Comparison of ENCODE assay signal across 8 cellular contexts in the genomic region with DNA sequence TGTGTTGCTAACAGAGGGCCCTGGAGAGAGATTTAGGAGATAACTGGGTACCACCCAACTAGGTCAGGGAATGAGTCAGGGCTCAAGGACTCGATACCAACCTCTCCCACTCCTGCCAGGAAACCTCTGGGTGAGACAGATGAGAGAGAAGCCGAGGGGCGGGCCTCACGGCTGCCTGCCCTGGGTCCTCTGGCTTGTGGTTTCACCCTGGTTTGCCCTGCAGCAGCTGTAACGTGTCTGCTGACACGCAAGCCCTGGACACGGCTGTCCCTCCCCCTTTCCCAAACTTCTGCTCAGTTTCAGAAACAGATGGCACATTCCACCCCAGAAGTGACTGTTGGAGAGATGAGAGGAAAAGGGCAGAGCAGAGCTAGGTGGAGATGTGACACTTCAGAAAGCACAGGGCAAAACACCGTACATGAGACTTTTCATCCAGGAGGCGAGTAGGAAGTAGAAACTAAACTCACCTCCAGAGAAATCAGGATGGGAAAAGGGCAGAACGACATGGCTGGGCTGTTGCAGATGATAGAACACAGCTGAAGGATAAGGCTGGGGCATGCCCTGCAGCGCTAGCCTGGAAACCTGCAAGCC. TPM values are rescaled to one million over a fixed set of nuclear protein-coding genes. Genes with fewer than 3 reads are reported as not detected.
DNase-seq lines count a peak whose midpoint lies in the region; ATAC-seq lines count a peak whose summit lies in the region.
"Not testable (repeated sequence)": the region's sequence is repeated elsewhere in the genome, so short reads cannot be mapped to it uniquely, and the experiment has no call there.

No MANE protein-coding gene starts in this region.

- H3K4me3 Mint-ChIP-seq in CD4-positive, CD25-positive, alpha-beta regulatory T cell = not testable (repeated sequence)
- H3K4me3 Mint-ChIP-seq in T-cell = peak overlapping the region in 1 of 3 donors; percentile 29
- H3K4me3 Mint-ChIP-seq in activated naive CD8-positive, alpha-beta T cell treated with anti-CD3 and anti-CD28 coated beads, Interleukin-2, amount 10 ng/mL, durations not matched to agents 7 days and 5 days = peak overlapping the region; percentile 50

- CTCF ChIA-PET in T-cell (lab: Charles Lee) = not testable (repeated sequence)

- not testable (repeated sequence) for H3K27me3 Mint-ChIP-seq in CD4-positive, CD25-positive, alpha-beta regulatory T cell; T-cell; activated naive CD8-positive, alpha-beta T cell treated with anti-CD3 and anti-CD28 coated beads, Interleukin-2, amount 10 ng/mL, durations not matched to agents 7 days and 5 days

- not testable (repeated sequence) for H3K36me3 ChIP-seq in CD4-positive, CD25-positive, alpha-beta regulatory T cell (ENCODE audit: control insufficient read depth, insufficient read depth, low read length); mesendoderm (ENCODE audit: control insufficient read depth, insufficient read depth, low read length)

- not testable (repeated sequence) for H3K9ac ChIP-seq in mesendoderm (ENCODE audit: low read length)

- not testable (repeated sequence) for H4K5ac ChIP-seq in mesendoderm (ENCODE audit: low read length)

- not testable (repeated sequence) for H3K56ac ChIP-seq in mesendoderm (ENCODE audit: low read length)

- not testable (repeated sequence) for H3K4ac ChIP-seq in mesendoderm (ENCODE audit: low read depth, low read length)

- not testable (repeated sequence) for H3K36me3 Mint-ChIP-seq in CD4-positive, CD25-positive, alpha-beta regulatory T cell; T-cell; activated naive CD8-positive, alpha-beta T cell treated with anti-CD3 and anti-CD28 coated beads, Interleukin-2, amount 10 ng/mL, durations not matched to agents 7 days and 5 days

- H3K27me3 ChIP-seq in CD4-positive, CD25-positive, alpha-beta regulatory T cell (ENCODE audit: control insufficient read depth, insufficient read depth, low read length); mesendoderm (ENCODE audit: insufficient read depth, low read length, poor library complexity): not testable (repeated sequence)

- DNase-seq in CD4-positive, CD25-positive, alpha-beta regulatory T cell = peak in 1 of 3 donors; percentile 11
- DNase-seq in M059J (ENCODE audit: low read depth) = peak; percentile 74
- peak in 2 of 34 experiments; percentile 0 to 16 for DNase-seq in T-cell
- DNase-seq in activated naive CD8-positive, alpha-beta T cell treated with anti-CD3 and anti-CD28 coated beads, Interleukin-2, amount 10 ng/mL, durations not matched to agents 7 days and 5 days = peak; percentile 51
- peak; percentile 67 for DNase-seq in fibroblast of peridontal ligament (ENCODE audit: extremely low read depth)
- DNase-seq in mesendoderm = peak; percentile 5
- peak; percentile 48 for DNase-seq in stimulated activated CD4-positive, alpha-beta T cell treated with anti-CD3 and anti-CD28 coated beads, Interleukin-15, amount 100 ng/mL, for 24 hours

- H3K4me1 ChIP-seq in CD4-positive, CD25-positive, alpha-beta regulatory T cell (ENCODE audit: control insufficient read depth, insufficient read depth, low read length, poor library complexity, severe bottlenecking); mesendoderm (ENCODE audit: control insufficient read depth, low read depth, low read length): not testable (repeated sequence)

- not testable (repeated sequence) for H3K9me3 ChIP-seq in CD4-positive, CD25-positive, alpha-beta regulatory T cell (ENCODE audit: control insufficient read depth in 2 of 2, low read length in 2 of 2)

- not testable (repeated sequence) for H3K18ac ChIP-seq in mesendoderm (ENCODE audit: low read length)

- peak; percentile 69 to 78 for ATAC-seq in CD4-positive, CD25-positive, alpha-beta regulatory T cell (ENCODE audit: low read depth in 2 of 2)
- ATAC-seq in GM21786 (IDR thresholded peaks at IDR 0.05; ENCODE audit: unreplicated experiment) (peak; percentile 52), T-cell (replicated peaks in 1 of 4) (peak; percentile 76 to 88 (median 84))
- ATAC-seq in activated naive CD8-positive, alpha-beta T cell treated with anti-CD3 and anti-CD28 coated beads, Interleukin-2, amount 10 ng/mL, durations not matched to agents 7 days and 5 days (ENCODE audit: low read depth) = peak; percentile 92

- H3K9me3 Mint-ChIP-seq in CD4-positive, CD25-positive, alpha-beta regulatory T cell; T-cell; activated naive CD8-positive, alpha-beta T cell treated with anti-CD3 and anti-CD28 coated beads, Interleukin-2, amount 10 ng/mL, durations not matched to agents 7 days and 5 days: not testable (repeated sequence)

- WGBS in mesendoderm (ENCODE audit: extremely low coverage, insufficient coverage, low lambda C conversion rate) = no CpG with 5 or more reads among the region's 11 CpGs

- not testable (repeated sequence) for H2BK120ac ChIP-seq in mesendoderm (ENCODE audit: low read depth, low read length)

- H3K4me3 ChIP-seq in CD4-positive, CD25-positive, alpha-beta regulatory T cell (ENCODE audit: low read depth, low read length); mesendoderm (ENCODE audit: low read length): not testable (repeated sequence)

- POLR2A ChIA-PET in T-cell (lab: Charles Lee); activated naive CD8-positive, alpha-beta T cell treated with anti-CD3 and anti-CD28 coated beads, Interleukin-2, amount 10 ng/mL, durations not matched to agents 7 days and 5 days (lab: Charles Lee): not testable (repeated sequence)

- H2AK5ac ChIP-seq in mesendoderm (ENCODE audit: low read length) = not testable (repeated sequence)

- not testable (repeated sequence) for H3K79me2 ChIP-seq in mesendoderm (ENCODE audit: control insufficient read depth, insufficient read depth, low read length)

- not testable (repeated sequence) for H3K4me1 Mint-ChIP-seq in CD4-positive, CD25-positive, alpha-beta regulatory T cell; T-cell; activated naive CD8-positive, alpha-beta T cell treated with anti-CD3 and anti-CD28 coated beads, Interleukin-2, amount 10 ng/mL, durations not matched to agents 7 days and 5 days

- H2BK5ac ChIP-seq in mesendoderm (ENCODE audit: low read length) = not testable (repeated sequence)

- H3K79me1 ChIP-seq in mesendoderm (ENCODE audit: low read length) = not testable (repeated sequence)

- H2BK15ac ChIP-seq in mesendoderm (replicated peaks; ENCODE audit: low read depth) = not testable (repeated sequence)

- not testable (repeated sequence) for H3K27ac ChIP-seq in CD4-positive, CD25-positive, alpha-beta regulatory T cell (ENCODE audit: insufficient read depth, low read length, poor library complexity, severe bottlenecking); mesendoderm (ENCODE audit: low read depth, low read length)

- not testable (repeated sequence) for H4K8ac ChIP-seq in mesendoderm (ENCODE audit: low read depth, low read length)

- H3K23ac ChIP-seq in mesendoderm (ENCODE audit: low read length) = not testable (repeated sequence)

- not testable (repeated sequence) for H3K4me2 ChIP-seq in mesendoderm (ENCODE audit: low read length)

- not testable (repeated sequence) for H3K27ac Mint-ChIP-seq in CD4-positive, CD25-positive, alpha-beta regulatory T cell
- H3K27ac Mint-ChIP-seq in T-cell = peak overlapping the region in 1 of 2 donors; percentile 34
- peak overlapping the region; percentile 76 for H3K27ac Mint-ChIP-seq in activated naive CD8-positive, alpha-beta T cell treated with anti-CD3 and anti-CD28 coated beads, Interleukin-2, amount 10 ng/mL, durations not matched to agents 7 days and 5 days

RNA-seq across cellular contexts. Expression of a gene that starts 10.4 kb away (rescaled TPM):
- 12.8 TPM for total RNA-seq in CD4-positive, CD25-positive, alpha-beta regulatory T cell
- 10 to 100 TPM; 27.1 to 35.0 (median 30.5) TPM for polyA plus RNA-seq in CD4-positive, CD25-positive, alpha-beta regulatory T cell
- 43.1 and 48.5 TPM in 2 replicates for total RNA-seq in M059J (2014; rRNA removed; shearing (Covaris generic))
- total RNA-seq in T-cell = 10 to 100 TPM; 16.3 to 21.7 (median 19.5) TPM
- total RNA-seq in activated naive CD8-positive, alpha-beta T cell treated with anti-CD3 and anti-CD28 coated beads, Interleukin-2, amount 10 ng/mL, durations not matched to agents 7 days and 5 days = 10 to 100 TPM; 21.4 to 22.3 TPM
- polyA plus RNA-seq in mesendoderm (2013, experiment 1 of 2) = 78.4 TPM
- 79.1 TPM for polyA plus RNA-seq in mesendoderm (2013, experiment 2 of 2)

RNA-seq across cellular contexts. Expression of a gene that starts 57.2 kb away (rescaled TPM):
- total RNA-seq in CD4-positive, CD25-positive, alpha-beta regulatory T cell = 0.07 TPM
- not detected for polyA plus RNA-seq in CD4-positive, CD25-positive, alpha-beta regulatory T cell
- not detected in 2 replicates for total RNA-seq in M059J (2014; rRNA removed; shearing (Covaris generic))
- under 1 TPM in 4 of 5 donors, not detected in 1; 0.03 to 0.53 (median 0.08) TPM for total RNA-seq in T-cell
- total RNA-seq in activated naive CD8-positive, alpha-beta T cell treated with anti-CD3 and anti-CD28 coated beads, Interleukin-2, amount 10 ng/mL, durations not matched to agents 7 days and 5 days = under 1 TPM; 0.06 TPM
- 0.01 TPM for polyA plus RNA-seq in mesendoderm (2013, experiment 1 of 2)
- polyA plus RNA-seq in mesendoderm (2013, experiment 2 of 2) = 0.01 TPM
